ENCODE assay signal across 16 cellular contexts in the genomic region with DNA sequence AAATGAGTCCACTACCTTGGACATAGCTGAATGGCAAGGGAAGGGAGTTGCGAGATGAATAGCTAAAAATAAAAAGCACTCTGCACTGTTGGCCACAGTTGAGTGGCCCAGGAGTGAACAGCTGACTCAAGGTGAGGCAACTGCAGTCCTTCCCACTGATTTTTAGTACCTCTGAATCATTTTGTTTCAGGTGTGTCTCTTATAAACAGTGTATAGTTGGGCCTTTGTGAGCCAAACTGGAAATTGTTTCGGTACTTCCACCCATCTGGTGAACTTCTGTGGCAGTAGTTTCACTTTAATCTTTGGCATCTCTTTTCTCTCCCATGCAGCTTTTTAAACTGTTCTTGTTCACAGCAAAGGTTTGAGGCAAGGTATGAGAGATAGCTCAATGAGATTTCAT.
DNase-seq lines count a peak whose midpoint lies in the region; ATAC-seq and TF ChIP-seq lines count a peak whose summit lies in the region.
"Had no signal": no experiment of that assay in that cellular context is flagged by ENCODE, and none has a peak within 500 bp of the region (broad histone marks: within the 10 kb centered on the region; RNA-seq: fewer than 3 reads in every experiment).

No MANE protein-coding gene starts in this region.

- H3K9me3 ChIP-seq in breast epithelium, result no peaks in the 10 kb centered on the region
- no peaks in the 10 kb centered on the region for H3K9me3 ChIP-seq in left lung
- H3K9me3 ChIP-seq: psoas muscle, tibial artery had no signal

- H3K4me1 ChIP-seq in breast epithelium (no peaks in the 10 kb centered on the region), left lung (peaks cover 4 to 42% of the 10 kb centered on the region in 2 donors)
- H3K4me1 ChIP-seq: psoas muscle, tibial artery had no signal

- H3K27me3 ChIP-seq in breast epithelium, result no peaks in the 10 kb centered on the region
- H3K27me3 ChIP-seq in left lung, result no peaks in the 10 kb centered on the region
- H3K27me3 ChIP-seq: brain microvascular endothelial cell, tibial artery had no signal

- intact Hi-C loops in MCF 10A (cut with micrococcal nuclease), result no loop called here
- intact Hi-C loops in breast epithelium (cut with DNase I; ENCODE audit: low total_unique reads), result loop anchor here (5.0 kb wide), 1 partner anchor 390 kb away; no protein-coding TSS in a partner anchor
- intact Hi-C loops in activated B cell treated with CpG ODN at 0.5 μM for 24 hours (cut with micrococcal nuclease), result loop anchor here (5.0 kb wide), 1 partner anchor 200 kb away; no protein-coding TSS in a partner anchor
- intact Hi-C loops in left lung (cut with DNase I), result no loop called here

- H3K9me3 Mint-ChIP-seq in MCF 10A (ENCODE audit: unreplicated experiment) (no peaks in the 10 kb centered on the region), activated B cell treated with CpG ODN at 0.5 μM for 24 hours (peaks cover 12% of the 10 kb centered on the region), nephron progenitor cell (peaks cover 28% of the 10 kb centered on the region)

- H3K36me3 ChIP-seq in breast epithelium (no peaks in the 10 kb centered on the region), left lung (no peaks in the 10 kb centered on the region)
- H3K36me3 ChIP-seq: brain microvascular endothelial cell, tibial artery had no signal

- H3K4me3 Mint-ChIP-seq in MCF 10A (ENCODE audit: unreplicated experiment) (peak overlapping the region; percentile 43), activated B cell treated with CpG ODN at 0.5 μM for 24 hours (peak overlapping the region; percentile 16), nephron progenitor cell (no peak overlapping the region)
- H3K4me3 Mint-ChIP-seq: activated T-helper 1 cell treated with anti-CD3 and anti-CD28 coated beads, Interleukin-12 subunit alpha, Interleukin-12 subunit beta, Interleukin-2, Interleukin-4 antibody, amounts not matched to agents 30 ng/mL and 10 ng/mL and 1 ng/mL, durations not matched to agents 14 hours and 24 hours and 36 hours; WTC11 had no signal

- DNase-seq in MCF 10A (ENCODE audit: unreplicated experiment), result peak; percentile 49
- DNase-seq in breast epithelium (ENCODE audit: low spot score in 2 of 2), result no peak
- DNase-seq in activated B cell treated with CpG ODN at 0.5 μM for 24 hours, result no peak
- DNase-seq in left lung, result no peak
- DNase-seq in nephron progenitor cell, result no peak
- no peak for DNase-seq in LoVo (ENCODE audit: low spot score)
- DNase-seq: brain microvascular endothelial cell, DMS53, MV-4-11, NCI-H2171 treated with DMSO at 0.1 percent for 48 hours, psoas muscle, tibial artery had no signal

- ATAC-seq in activated B cell treated with CpG ODN at 0.5 μM for 24 hours (ENCODE audit: low read depth), result peak; percentile 27
- peak; percentile 55 for ATAC-seq in left lung
- ATAC-seq in GM21619 (IDR thresholded peaks at IDR 0.05; ENCODE audit: unreplicated experiment), result no peak
- ATAC-seq in HG02588 (IDR thresholded peaks at IDR 0.05; ENCODE audit: unreplicated experiment), result no peak
- ATAC-seq: psoas muscle, WTC11 had no signal

- no peak for TF ChIP-seq POLR2A in breast epithelium (IDR thresholded peaks at IDR 0.05)

- POLR2A ChIA-PET in MCF 10A (lab: Yijun Ruan, JAX), result interaction anchor here (0.7 to 2.5 kb wide), 3 partner anchors 21 to 35 kb away, joined by 3 to 11 read pairs (median 4); no protein-coding TSS in a partner anchor
- POLR2A ChIA-PET in activated B cell treated with CpG ODN at 0.5 μM for 24 hours (lab: Charles Lee), result interaction anchor here (0.8 to 2.2 kb wide), 4 partner anchors 10 to 122 kb away, joined by 3 to 8 read pairs (median 4); no protein-coding TSS in a partner anchor

- H3K27me3 Mint-ChIP-seq in MCF 10A (ENCODE audit: insufficient read depth, unreplicated experiment) (peaks cover 6% of the 10 kb centered on the region), activated B cell treated with CpG ODN at 0.5 μM for 24 hours (no peaks in the 10 kb centered on the region), nephron progenitor cell (ENCODE audit: low read depth, poor library complexity) (peaks cover 7% of the 10 kb centered on the region)

- CTCF ChIA-PET in MCF 10A (lab: Yijun Ruan, JAX), result interaction anchor here (1.0 kb wide), 1 partner anchor 283 kb away, joined by 3 read pairs; no protein-coding TSS in a partner anchor
- CTCF ChIA-PET in activated B cell treated with CpG ODN at 0.5 μM for 24 hours (lab: Charles Lee), result no interaction called here

- peaks cover 9% of the 10 kb centered on the region for H3K4me1 Mint-ChIP-seq in MCF 10A (ENCODE audit: insufficient read depth, unreplicated experiment)
- peaks cover 86% of the 10 kb centered on the region for H3K4me1 Mint-ChIP-seq in activated B cell treated with CpG ODN at 0.5 μM for 24 hours
- peaks cover 12% of the 10 kb centered on the region for H3K4me1 Mint-ChIP-seq in nephron progenitor cell

- no TSS peak for BruUV-seq in MCF 10A (replicated peaks; lab: Mats Ljungman, UMichigan)

- peak overlapping the region; percentile 21 for H3K27ac Mint-ChIP-seq in MCF 10A (ENCODE audit: low read depth, unreplicated experiment)
- peak overlapping the region; percentile 84 for H3K27ac Mint-ChIP-seq in activated B cell treated with CpG ODN at 0.5 μM for 24 hours
- H3K27ac Mint-ChIP-seq in nephron progenitor cell, result no peak overlapping the region
- H3K27ac Mint-ChIP-seq: activated T-helper 1 cell treated with anti-CD3 and anti-CD28 coated beads, Interleukin-12 subunit alpha, Interleukin-12 subunit beta, Interleukin-2, Interleukin-4 antibody, amounts not matched to agents 30 ng/mL and 10 ng/mL and 1 ng/mL, durations not matched to agents 14 hours and 24 hours and 36 hours; WTC11 had no signal

- no peak overlapping the region for H3K4me3 ChIP-seq in breast epithelium
- H3K4me3 ChIP-seq in left lung, result no peak overlapping the region
- H3K4me3 ChIP-seq: psoas muscle, tibial artery had no signal

- no peaks in the 10 kb centered on the region for H3K36me3 Mint-ChIP-seq in MCF 10A (ENCODE audit: insufficient read depth, unreplicated experiment)
- H3K36me3 Mint-ChIP-seq in activated B cell treated with CpG ODN at 0.5 μM for 24 hours (ENCODE audit: low read depth), result peaks cover 16% of the 10 kb centered on the region
- peaks cover 7% of the 10 kb centered on the region for H3K36me3 Mint-ChIP-seq in nephron progenitor cell (ENCODE audit: low read depth)

- TF ChIP-seq CTCF in MCF 10A (IDR thresholded peaks at IDR 0.05; ENCODE audit: unreplicated experiment), result no peak
- TF ChIP-seq CTCF in breast epithelium (IDR thresholded peaks at IDR 0.05), result no peak
- TF ChIP-seq CTCF in activated B cell treated with CpG ODN at 0.5 μM for 24 hours (IDR thresholded peaks at IDR 0.05), result no peak
- TF ChIP-seq CTCF in left lung (IDR thresholded peaks at IDR 0.05), result no peak
- TF ChIP-seq CTCF in nephron progenitor cell (IDR thresholded peaks at IDR 0.05), result no peak

- H3K27ac ChIP-seq in breast epithelium (no peak overlapping the region), left lung (peak overlapping the region in 1 of 2 donors; percentile 26)
- H3K27ac ChIP-seq: brain microvascular endothelial cell, psoas muscle, tibial artery had no signal

Comparison
In these comparisons a context has a peak if more than half of its experiments do, and no peak if none do; other contexts are left out.
1. intact Hi-C loops: an anchor here in breast epithelium (5.0 kb wide) and activated B cell treated with CpG ODN at 0.5 μM for 24 hours (5.0 kb wide); none called in MCF 10A and left lung.
2. ATAC-seq: peak in activated B cell treated with CpG ODN at 0.5 μM for 24 hours (single experiment) and left lung (single experiment); none in GM21619 (single experiment) and HG02588 (single experiment).